In the genomic region with DNA sequence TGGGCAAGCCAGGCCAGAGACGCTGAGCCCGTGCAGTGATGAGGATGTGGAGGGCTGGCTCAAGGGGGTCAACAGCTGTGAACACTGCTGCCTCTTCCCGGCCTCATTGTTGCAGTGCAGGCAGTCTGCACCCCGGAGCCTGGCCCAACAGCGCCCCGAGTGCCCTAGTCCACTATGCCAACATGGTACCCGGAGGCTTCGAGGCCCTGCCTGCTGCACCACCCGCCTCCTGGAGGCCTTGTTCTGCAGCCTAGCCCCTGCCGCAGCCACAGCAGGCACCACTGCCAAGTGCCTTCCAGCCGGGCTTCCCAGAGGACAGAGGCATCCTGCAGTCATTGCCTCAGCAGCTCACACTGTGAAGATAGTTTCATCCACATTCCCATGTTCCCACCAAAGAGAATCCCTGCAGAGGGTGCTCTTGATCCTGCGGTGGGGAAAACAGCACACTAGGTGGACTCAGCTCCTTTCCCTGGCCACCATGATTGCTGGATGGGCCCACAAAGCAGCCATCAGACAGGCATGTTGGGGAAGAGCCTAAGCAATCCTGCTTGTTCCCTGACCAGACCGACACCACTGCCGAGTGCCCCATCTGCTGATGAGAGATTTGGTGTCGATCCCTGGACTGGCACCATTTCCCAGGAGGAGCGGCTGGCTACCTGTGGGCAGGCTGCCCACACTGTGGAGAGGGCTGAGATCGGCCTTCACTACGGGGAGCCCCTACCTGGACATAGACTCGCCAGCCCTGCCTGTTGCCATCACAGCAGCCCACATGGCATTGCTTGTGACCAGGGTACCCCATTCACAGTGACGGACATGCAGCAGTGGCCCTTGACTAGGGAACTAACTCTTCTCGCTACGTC, we compare ENCODE assay signal across 1 cellular context.
TF ChIP-seq lines count a peak whose summit lies in the region.

No MANE protein-coding gene starts in this region.

TF ChIP-seq in GM23338, 12 proteins besides CTCF, POLR2A, EP300 and RAD21 (continued from another document):
- TF ChIP-seq, protein P1, sequence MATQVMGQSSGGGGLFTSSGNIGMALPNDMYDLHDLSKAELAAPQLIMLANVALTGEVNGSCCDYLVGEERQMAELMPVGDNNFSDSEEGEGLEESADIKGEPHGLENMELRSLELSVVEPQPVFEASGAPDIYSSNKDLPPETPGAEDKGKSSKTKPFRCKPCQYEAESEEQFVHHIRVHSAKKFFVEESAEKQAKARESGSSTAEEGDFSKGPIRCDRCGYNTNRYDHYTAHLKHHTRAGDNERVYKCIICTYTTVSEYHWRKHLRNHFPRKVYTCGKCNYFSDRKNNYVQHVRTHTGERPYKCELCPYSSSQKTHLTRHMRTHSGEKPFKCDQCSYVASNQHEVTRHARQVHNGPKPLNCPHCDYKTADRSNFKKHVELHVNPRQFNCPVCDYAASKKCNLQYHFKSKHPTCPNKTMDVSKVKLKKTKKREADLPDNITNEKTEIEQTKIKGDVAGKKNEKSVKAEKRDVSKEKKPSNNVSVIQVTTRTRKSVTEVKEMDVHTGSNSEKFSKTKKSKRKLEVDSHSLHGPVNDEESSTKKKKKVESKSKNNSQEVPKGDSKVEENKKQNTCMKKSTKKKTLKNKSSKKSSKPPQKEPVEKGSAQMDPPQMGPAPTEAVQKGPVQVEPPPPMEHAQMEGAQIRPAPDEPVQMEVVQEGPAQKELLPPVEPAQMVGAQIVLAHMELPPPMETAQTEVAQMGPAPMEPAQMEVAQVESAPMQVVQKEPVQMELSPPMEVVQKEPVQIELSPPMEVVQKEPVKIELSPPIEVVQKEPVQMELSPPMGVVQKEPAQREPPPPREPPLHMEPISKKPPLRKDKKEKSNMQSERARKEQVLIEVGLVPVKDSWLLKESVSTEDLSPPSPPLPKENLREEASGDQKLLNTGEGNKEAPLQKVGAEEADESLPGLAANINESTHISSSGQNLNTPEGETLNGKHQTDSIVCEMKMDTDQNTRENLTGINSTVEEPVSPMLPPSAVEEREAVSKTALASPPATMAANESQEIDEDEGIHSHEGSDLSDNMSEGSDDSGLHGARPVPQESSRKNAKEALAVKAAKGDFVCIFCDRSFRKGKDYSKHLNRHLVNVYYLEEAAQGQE (IDR thresholded peaks at IDR 0.05; ENCODE audit: unreplicated experiment): no peak
- TF ChIP-seq, protein P2, sequence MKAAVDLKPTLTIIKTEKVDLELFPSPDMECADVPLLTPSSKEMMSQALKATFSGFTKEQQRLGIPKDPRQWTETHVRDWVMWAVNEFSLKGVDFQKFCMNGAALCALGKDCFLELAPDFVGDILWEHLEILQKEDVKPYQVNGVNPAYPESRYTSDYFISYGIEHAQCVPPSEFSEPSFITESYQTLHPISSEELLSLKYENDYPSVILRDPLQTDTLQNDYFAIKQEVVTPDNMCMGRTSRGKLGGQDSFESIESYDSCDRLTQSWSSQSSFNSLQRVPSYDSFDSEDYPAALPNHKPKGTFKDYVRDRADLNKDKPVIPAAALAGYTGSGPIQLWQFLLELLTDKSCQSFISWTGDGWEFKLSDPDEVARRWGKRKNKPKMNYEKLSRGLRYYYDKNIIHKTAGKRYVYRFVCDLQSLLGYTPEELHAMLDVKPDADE (IDR thresholded peaks at IDR 0.05): no peak
- TF ChIP-seq NANOG (IDR thresholded peaks at IDR 0.05; ENCODE audit: borderline replicate concordance): no peak
- TF ChIP-seq ZNF331 (CRISPR knock-in tag; IDR thresholded peaks at IDR 0.05; ENCODE audit: low read depth): no peak
- TF ChIP-seq STAT1 (IDR thresholded peaks at IDR 0.05; ENCODE audit: unreplicated experiment): no peak
- no peak for TF ChIP-seq ZNF114 (CRISPR knock-in tag; IDR thresholded peaks at IDR 0.05)
- TF ChIP-seq EZH2phosphoT487 (IDR thresholded peaks at IDR 0.05; ENCODE audit: unreplicated experiment): no peak
- TF ChIP-seq, protein P3, sequence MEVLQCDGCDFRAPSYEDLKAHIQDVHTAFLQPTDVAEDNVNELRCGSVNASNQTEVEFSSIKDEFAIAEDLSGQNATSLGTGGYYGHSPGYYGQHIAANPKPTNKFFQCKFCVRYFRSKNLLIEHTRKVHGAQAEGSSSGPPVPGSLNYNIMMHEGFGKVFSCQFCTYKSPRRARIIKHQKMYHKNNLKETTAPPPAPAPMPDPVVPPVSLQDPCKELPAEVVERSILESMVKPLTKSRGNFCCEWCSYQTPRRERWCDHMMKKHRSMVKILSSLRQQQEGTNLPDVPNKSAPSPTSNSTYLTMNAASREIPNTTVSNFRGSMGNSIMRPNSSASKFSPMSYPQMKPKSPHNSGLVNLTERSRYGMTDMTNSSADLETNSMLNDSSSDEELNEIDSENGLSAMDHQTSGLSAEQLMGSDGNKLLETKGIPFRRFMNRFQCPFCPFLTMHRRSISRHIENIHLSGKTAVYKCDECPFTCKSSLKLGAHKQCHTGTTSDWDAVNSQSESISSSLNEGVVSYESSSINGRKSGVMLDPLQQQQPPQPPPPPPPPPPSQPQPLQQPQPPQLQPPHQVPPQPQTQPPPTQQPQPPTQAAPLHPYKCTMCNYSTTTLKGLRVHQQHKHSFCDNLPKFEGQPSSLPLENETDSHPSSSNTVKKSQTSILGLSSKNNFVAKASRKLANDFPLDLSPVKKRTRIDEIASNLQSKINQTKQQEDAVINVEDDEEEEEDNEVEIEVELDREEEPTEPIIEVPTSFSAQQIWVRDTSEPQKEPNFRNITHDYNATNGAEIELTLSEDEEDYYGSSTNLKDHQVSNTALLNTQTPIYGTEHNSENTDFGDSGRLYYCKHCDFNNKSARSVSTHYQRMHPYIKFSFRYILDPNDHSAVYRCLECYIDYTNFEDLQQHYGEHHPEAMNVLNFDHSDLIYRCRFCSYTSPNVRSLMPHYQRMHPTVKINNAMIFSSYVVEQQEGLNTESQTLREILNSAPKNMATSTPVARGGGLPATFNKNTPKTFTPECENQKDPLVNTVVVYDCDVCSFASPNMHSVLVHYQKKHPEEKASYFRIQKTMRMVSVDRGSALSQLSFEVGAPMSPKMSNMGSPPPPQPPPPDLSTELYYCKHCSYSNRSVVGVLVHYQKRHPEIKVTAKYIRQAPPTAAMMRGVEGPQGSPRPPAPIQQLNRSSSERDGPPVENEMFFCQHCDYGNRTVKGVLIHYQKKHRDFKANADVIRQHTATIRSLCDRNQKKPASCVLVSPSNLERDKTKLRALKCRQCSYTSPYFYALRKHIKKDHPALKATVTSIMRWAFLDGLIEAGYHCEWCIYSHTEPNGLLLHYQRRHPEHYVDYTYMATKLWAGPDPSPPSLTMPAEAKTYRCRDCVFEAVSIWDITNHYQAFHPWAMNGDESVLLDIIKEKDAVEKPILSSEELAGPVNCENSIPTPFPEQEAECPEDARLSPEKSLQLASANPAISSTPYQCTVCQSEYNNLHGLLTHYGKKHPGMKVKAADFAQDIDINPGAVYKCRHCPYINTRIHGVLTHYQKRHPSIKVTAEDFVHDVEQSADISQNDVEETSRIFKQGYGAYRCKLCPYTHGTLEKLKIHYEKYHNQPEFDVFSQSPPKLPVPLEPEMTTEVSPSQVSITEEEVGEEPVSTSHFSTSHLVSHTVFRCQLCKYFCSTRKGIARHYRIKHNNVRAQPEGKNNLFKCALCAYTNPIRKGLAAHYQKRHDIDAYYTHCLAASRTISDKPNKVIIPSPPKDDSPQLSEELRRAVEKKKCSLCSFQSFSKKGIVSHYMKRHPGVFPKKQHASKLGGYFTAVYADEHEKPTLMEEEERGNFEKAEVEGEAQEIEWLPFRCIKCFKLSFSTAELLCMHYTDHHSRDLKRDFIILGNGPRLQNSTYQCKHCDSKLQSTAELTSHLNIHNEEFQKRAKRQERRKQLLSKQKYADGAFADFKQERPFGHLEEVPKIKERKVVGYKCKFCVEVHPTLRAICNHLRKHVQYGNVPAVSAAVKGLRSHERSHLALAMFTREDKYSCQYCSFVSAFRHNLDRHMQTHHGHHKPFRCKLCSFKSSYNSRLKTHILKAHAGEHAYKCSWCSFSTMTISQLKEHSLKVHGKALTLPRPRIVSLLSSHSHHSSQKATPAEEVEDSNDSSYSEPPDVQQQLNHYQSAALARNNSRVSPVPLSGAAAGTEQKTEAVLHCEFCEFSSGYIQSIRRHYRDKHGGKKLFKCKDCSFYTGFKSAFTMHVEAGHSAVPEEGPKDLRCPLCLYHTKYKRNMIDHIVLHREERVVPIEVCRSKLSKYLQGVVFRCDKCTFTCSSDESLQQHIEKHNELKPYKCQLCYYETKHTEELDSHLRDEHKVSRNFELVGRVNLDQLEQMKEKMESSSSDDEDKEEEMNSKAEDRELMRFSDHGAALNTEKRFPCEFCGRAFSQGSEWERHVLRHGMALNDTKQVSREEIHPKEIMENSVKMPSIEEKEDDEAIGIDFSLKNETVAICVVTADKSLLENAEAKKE (CRISPR knock-in tag; IDR thresholded peaks at IDR 0.05): no peak
TF ChIP-seq in GM23338: peak in this region for 0.
